26 cellular contexts compared by ENCODE assay signal in the genomic region with DNA sequence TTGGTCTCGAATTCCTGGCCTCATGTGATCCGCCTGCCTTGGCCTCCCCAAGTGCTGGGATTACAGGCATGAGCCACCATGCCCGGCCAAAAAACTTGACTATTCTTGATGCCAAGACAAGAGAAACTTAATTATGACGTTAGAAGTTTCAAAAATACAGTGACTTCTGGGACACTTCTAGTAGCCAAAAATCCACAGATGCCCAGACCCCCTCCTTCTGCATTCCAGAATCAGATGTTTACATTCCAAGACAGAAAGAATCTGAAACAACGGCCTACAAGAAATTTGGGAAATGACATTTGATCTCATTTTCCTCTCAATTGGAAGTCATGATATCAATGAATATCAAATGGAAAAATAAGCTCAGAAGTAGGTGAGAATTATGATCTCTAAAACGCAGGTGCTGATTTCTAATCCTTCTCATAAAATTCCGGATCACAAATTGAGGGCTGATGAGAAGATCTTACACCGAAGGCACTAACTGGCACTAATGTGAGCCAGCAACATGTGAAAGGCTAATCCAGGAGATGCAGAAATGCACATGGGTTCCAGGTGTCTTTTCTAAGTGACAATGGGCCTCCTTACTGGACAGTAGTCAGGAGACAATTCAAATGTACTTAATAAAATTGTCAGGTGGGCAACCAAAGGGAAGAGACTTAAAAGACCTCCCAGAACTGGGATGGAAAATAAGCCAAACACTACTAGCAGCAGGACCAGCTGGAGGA. TPM values are rescaled to one million over a fixed set of nuclear protein-coding genes. Genes with fewer than 3 reads are reported as not detected.
DNase-seq lines count a peak whose midpoint lies in the region; ATAC-seq, FAIRE-seq and TF ChIP-seq lines count a peak whose summit lies in the region.
"Had no signal": no experiment of that assay in that cellular context is flagged by ENCODE, and none has a peak within 500 bp of the region (broad histone marks: within the 10 kb centered on the region; RNA-seq: fewer than 3 reads in every experiment).

No MANE protein-coding gene starts in this region.

- H3K36me3 ChIP-seq in breast epithelium: no peaks in the 10 kb centered on the region
- H3K36me3 ChIP-seq in K562 (ENCODE audit: control insufficient read depth, insufficient read depth, low read length): no peaks in the 10 kb centered on the region

- DNase-seq in breast epithelium (ENCODE audit: low spot score in 2 of 2) (no peak), MCF 10A (ENCODE audit: unreplicated experiment) (no peak), K562 (ENCODE audit: extremely low read depth in 1 of 4, low spot score in 3 of 4) (no peak), memory B cell (ENCODE audit: low spot score in 2 of 2) (no peak), NCI-H146 (lab: John Stamatoyannopoulos, UW) (no peak), NCI-H2171 (lab: John Stamatoyannopoulos, UW) (no peak), NCI-H748 (lab: John Stamatoyannopoulos, UW; ENCODE audit: unreplicated experiment) (no peak)
- DNase-seq in stimulated activated naive CD4-positive, alpha-beta T cell treated with Interleukin-2 at 50 U/mL for 16 hours (lab: John Stamatoyannopoulos, UW): no peak
- DNase-seq: activated CD4-positive, alpha-beta T cell treated with anti-CD3 and anti-CD28 coated beads, Interleukin-2, amount 10 ng/mL, durations not matched to agents 7 days and 5 days; activated CD8-positive, alpha-beta memory T cell treated with anti-CD3 and anti-CD28 coated beads, Interleukin-2, amount 50 U/mL, for 48 hours; activated gamma-delta T cell treated with Interleukin-2 at 50 U/mL for 16 hours; anterior cingulate cortex; DMS153; effector CD8-positive, alpha-beta T cell; islet precursor cell; KG1; NCI-H1105 treated with DMSO at 0.1 percent for 48 hours; NCI-H526 treated with DMSO at 0.1 percent for 48 hours; nephron progenitor cell; SHP77; T-cell had no signal

- POLR2A ChIA-PET in MCF 10A (lab: Yijun Ruan, JAX) (interaction anchor here (0.5 to 1.4 kb wide), 6 partner anchors 21 to 306 kb away, joined by 3 to 6 read pairs (median 4); no protein-coding TSS in a partner anchor), K562 (lab: Yijun Ruan, JAX) (interaction anchor here (0.6 to 2.0 kb wide), 3 partner anchors 9 to 677 kb away, joined by 3 to 9 read pairs (median 4); no protein-coding TSS in a partner anchor)

- H3K27me3 ChIP-seq in breast epithelium: no peaks in the 10 kb centered on the region
- H3K27me3 ChIP-seq in K562 (ENCODE audit: control insufficient read depth in 2 of 2, insufficient read depth in 2 of 2, low read length in 2 of 2): no peaks in the 10 kb centered on the region
- H3K27me3 ChIP-seq: hepatocyte had no signal

- H3K4me3 ChIP-seq in breast epithelium (no peak overlapping the region), K562 (no peak overlapping the region)
- H3K4me3 ChIP-seq: hepatocyte, skin epidermis had no signal

- H4K20me1 ChIP-seq in K562 (replicated peaks; ENCODE audit: control insufficient read depth, insufficient read depth, low read length): no peaks in the 10 kb centered on the region

- H3K4me2 ChIP-seq in K562 (ENCODE audit: insufficient read depth, low read length): no peak overlapping the region
- H3K4me2 ChIP-seq: hepatocyte had no signal

- peak overlapping the region; percentile 25 to 46 for H3K27ac ChIP-seq in breast epithelium
- H3K27ac ChIP-seq in K562 (ENCODE audit: extremely low read depth, low read depth, low read length): no peak overlapping the region
- H3K27ac ChIP-seq: hepatocyte, HL-60, skin epidermis had no signal

- CTCF ChIA-PET in MCF 10A (lab: Yijun Ruan, JAX): interaction anchor here (0.6 to 1.4 kb wide), 6 partner anchors 12 to 1392 kb away, joined by 3 to 6 read pairs (median 4); no protein-coding TSS in a partner anchor
- CTCF ChIA-PET in K562 (lab: Yijun Ruan, JAX; ENCODE audit: low intra/inter-chr PET ratio): no interaction called here

- TF ChIP-seq CTCF in breast epithelium (IDR thresholded peaks at IDR 0.05): no peak
- no peak for TF ChIP-seq CTCF in MCF 10A (IDR thresholded peaks at IDR 0.05; ENCODE audit: unreplicated experiment)
- no peak for TF ChIP-seq CTCF in K562 (IDR thresholded peaks at IDR 0.05 in 2 of 3, conservative IDR thresholded peaks at IDR 0.05 in 1 of 3; ENCODE audit: insufficient read depth in 2 of 3, low read depth in 1 of 3, low read length in 3 of 3)

- intact Hi-C loops in breast epithelium (cut with DNase I; ENCODE audit: low total_unique reads): no loop called here
- intact Hi-C loops in MCF 10A (cut with micrococcal nuclease): loop anchor here (10.0 kb wide), 1 partner anchor 115 kb away; no protein-coding TSS in a partner anchor
- intact Hi-C loops in K562 (cut with micrococcal nuclease): no loop called here

- H3K9me1 ChIP-seq in K562 (ENCODE audit: control insufficient read depth, insufficient read depth, low read length): no peaks in the 10 kb centered on the region

- H3K79me2 ChIP-seq in K562 (ENCODE audit: control insufficient read depth, insufficient read depth, low read length): no peaks in the 10 kb centered on the region

- no peak for TF ChIP-seq RAD21 in K562 (CRISPR knock-in tag; conservative IDR thresholded peaks at IDR 0.05 in 1 of 2, IDR thresholded peaks at IDR 0.05 in 1 of 2)

- WGBS in K562 (ENCODE audit: insufficient coverage, low coverage, missing lambda C conversion rate): 39% methylated on average over 8 of the region's 8 CpGs

- H3K4me1 ChIP-seq in breast epithelium: no peaks in the 10 kb centered on the region
- peaks cover 3 to 6% of the 10 kb centered on the region in 2 experiments; a peak in 4 of 5 replicates for H3K4me1 ChIP-seq in K562 (replicated peaks in 1 of 2; ENCODE audit: control insufficient read depth in 2 of 2, insufficient read depth in 2 of 2, low read length in 2 of 2)

- in situ Hi-C loops in K562 (cut with MboI): no loop called here

- ATAC-seq in K562 (no peak), memory B cell (ENCODE audit: low read depth) (no peak)
- ATAC-seq: T-cell had no signal

- no peak overlapping the region for H3K27ac Mint-ChIP-seq in MCF 10A (ENCODE audit: low read depth, unreplicated experiment)
- H3K27ac Mint-ChIP-seq in memory B cell: peak overlapping the region; percentile 97
- H3K27ac Mint-ChIP-seq: nephron progenitor cell had no signal

- H3K27me3 Mint-ChIP-seq in MCF 10A (ENCODE audit: insufficient read depth, unreplicated experiment) (no peaks in the 10 kb centered on the region), memory B cell (no peaks in the 10 kb centered on the region)
- H3K27me3 Mint-ChIP-seq: activated CD4-positive, alpha-beta T cell treated with anti-CD3 and anti-CD28 coated beads, Interleukin-2, amount 10 ng/mL, durations not matched to agents 7 days and 5 days; T-cell had no signal

- BruUV-seq in MCF 10A (replicated peaks; lab: Mats Ljungman, UMichigan) (no TSS peak), K562 (replicated peaks; lab: Mats Ljungman, UMichigan) (no TSS peak)

- no peak overlapping the region for H2AFZ ChIP-seq in K562 (ENCODE audit: low read depth, low read length)
- H2AFZ ChIP-seq: hepatocyte had no signal

- FAIRE-seq in K562 (lab: Jason Lieb, UNC): no peak
- FAIRE-seq: A204.1, urothelium cell line had no signal

- no peak for TF ChIP-seq POLR2A in breast epithelium (IDR thresholded peaks at IDR 0.05)
- no peak for TF ChIP-seq POLR2A in K562 (conservative IDR thresholded peaks at IDR 0.05)

- H3K9me3 Mint-ChIP-seq in MCF 10A (ENCODE audit: unreplicated experiment) (no peaks in the 10 kb centered on the region), memory B cell (no peaks in the 10 kb centered on the region)
- H3K9me3 Mint-ChIP-seq: activated CD4-positive, alpha-beta T cell treated with anti-CD3 and anti-CD28 coated beads, Interleukin-2, amount 10 ng/mL, durations not matched to agents 7 days and 5 days; nephron progenitor cell; T-cell had no signal

- H3K9ac ChIP-seq in K562 (ENCODE audit: insufficient read depth in 1 of 2, low read depth in 2 of 2, low read length in 2 of 2): no peak overlapping the region

- peaks cover 29% of the 10 kb centered on the region for H3K36me3 Mint-ChIP-seq in MCF 10A (ENCODE audit: insufficient read depth, unreplicated experiment)
- peaks cover 18% of the 10 kb centered on the region for H3K36me3 Mint-ChIP-seq in memory B cell

- H3K4me3 Mint-ChIP-seq in MCF 10A (ENCODE audit: unreplicated experiment) (no peak overlapping the region), memory B cell (no peak overlapping the region)
- H3K4me3 Mint-ChIP-seq: activated CD4-positive, alpha-beta T cell treated with anti-CD3 and anti-CD28 coated beads, Interleukin-2, amount 10 ng/mL, durations not matched to agents 7 days and 5 days; nephron progenitor cell; T-cell had no signal

- H3K9me3 ChIP-seq in breast epithelium (no peaks in the 10 kb centered on the region), K562 (replicated peaks; ENCODE audit: control insufficient read depth, insufficient read depth, low read depth, low read length) (no peaks in the 10 kb centered on the region)

- H3K4me1 Mint-ChIP-seq in MCF 10A (ENCODE audit: insufficient read depth, unreplicated experiment) (peaks cover 24% of the 10 kb centered on the region), memory B cell (peaks cover 24% of the 10 kb centered on the region)

- TF ChIP-seq EP300 in K562 (IDR thresholded peaks at IDR 0.05; ENCODE audit: low read length): no peak

RNA-seq across cellular contexts. Expression of a gene that starts 5.5 kb away (rescaled TPM):
- total RNA-seq in breast epithelium: 10 to 100 TPM; 22.4 to 30.3 (median 23.9) TPM
- 33.6 and 44.8 TPM in 2 replicates for total RNA-seq in MCF 10A (2022)
- 9.7 and 12.5 TPM in 2 replicates for total RNA-seq in K562 (2011; cell fraction: chromatin; rRNA removed; ENCODE audit: low replicate concordance)
- 7.2 and 7.7 TPM in 2 replicates for total RNA-seq in K562 (2011; cell fraction: nucleolus; rRNA removed)
- total RNA-seq in K562 (2011; cell fraction: nucleoplasm; rRNA removed): 8.9 and 11.8 TPM in 2 replicates
- total RNA-seq in K562 (2014; rRNA removed): 6.9 and 7.7 TPM in 2 replicates
- 8.5 and 10.2 TPM in 2 replicates for total RNA-seq in K562 (2014; rRNA removed; fragmentation: Illumina TruSeq; extraction: Trizol)
- 9.9 and 11.5 TPM in 2 replicates for total RNA-seq in K562 (2015; rRNA removed; fragmentation: Illumina TruSeq; extraction: Trizol)
- 7.8 and 8.0 TPM in 2 replicates for total RNA-seq in K562 (2021)
- polyA plus RNA-seq in K562 (2011; rRNA removed): 9.9 and 17.6 TPM in 2 replicates
- polyA plus RNA-seq in K562 (2011; cell fraction: cytosol; rRNA removed): 11.0 and 14.5 TPM in 2 replicates
- polyA plus RNA-seq in K562 (2011; cell fraction: nucleus; rRNA removed): 7.4 and 13.4 TPM in 2 replicates
- polyA plus RNA-seq in K562 (2012): 11.1 and 11.3 TPM in 2 replicates
- polyA plus RNA-seq in K562 (2014; fragmentation: Illumina TruSeq; extraction: Trizol): 11.1 and 13.9 TPM in 2 replicates
- 1 to 10 TPM; 6.3 to 7.5 TPM for polyA plus RNA-seq in K562 (2014; fragmentation: Nextera tagmentation; extraction: Ambion mirVana)
- polyA plus RNA-seq in K562 (2014; rRNA removed): 7.2 and 10.8 TPM in 2 replicates
- polyA minus RNA-seq in K562 (2011; rRNA and poly(A)+ RNA removed): 6.1 and 11.9 TPM in 2 replicates
- 3.5 and 7.2 TPM in 2 replicates for polyA minus RNA-seq in K562 (2011; cell fraction: cytosol; rRNA and poly(A)+ RNA removed)
- polyA minus RNA-seq in K562 (2011; cell fraction: nucleus; rRNA and poly(A)+ RNA removed): 4.1 and 4.8 TPM in 2 replicates

RNA-seq across cellular contexts. Expression of a gene that starts 19.8 kb away (rescaled TPM):
- total RNA-seq in breast epithelium: 100 to 1,000 TPM in 1 of 3 donors, 10 to 100 TPM in 2; 80.6 to 188 (median 86.9) TPM
- 605 and 615 TPM in 2 replicates for total RNA-seq in MCF 10A (2022)
- total RNA-seq in K562 (2011; cell fraction: chromatin; rRNA removed; ENCODE audit: low replicate concordance): 27.6 and 204 TPM in 2 replicates
- 10.8 and 27.2 TPM in 2 replicates for total RNA-seq in K562 (2011; cell fraction: nucleolus; rRNA removed)
- 57.1 and 92.6 TPM in 2 replicates for total RNA-seq in K562 (2011; cell fraction: nucleoplasm; rRNA removed)
- total RNA-seq in K562 (2014; rRNA removed): 81.9 and 87.5 TPM in 2 replicates
- total RNA-seq in K562 (2014; rRNA removed; fragmentation: Illumina TruSeq; extraction: Trizol): 232 and 280 TPM in 2 replicates
- total RNA-seq in K562 (2015; rRNA removed; fragmentation: Illumina TruSeq; extraction: Trizol): 236 and 244 TPM in 2 replicates
- 201 and 216 TPM in 2 replicates for total RNA-seq in K562 (2021)
- polyA plus RNA-seq in K562 (2011; rRNA removed): 117 and 149 TPM in 2 replicates
- polyA plus RNA-seq in K562 (2011; cell fraction: cytosol; rRNA removed): 32.1 and 83.7 TPM in 2 replicates
- 19.9 and 37.5 TPM in 2 replicates for polyA plus RNA-seq in K562 (2011; cell fraction: nucleus; rRNA removed)
- 80.3 and 120 TPM in 2 replicates for polyA plus RNA-seq in K562 (2012)
- 167 and 177 TPM in 2 replicates for polyA plus RNA-seq in K562 (2014; fragmentation: Illumina TruSeq; extraction: Trizol)
- polyA plus RNA-seq in K562 (2014; fragmentation: Nextera tagmentation; extraction: Ambion mirVana): 10 to 100 TPM; 66.7 to 83.4 TPM
- polyA plus RNA-seq in K562 (2014; rRNA removed): 94.4 and 95.1 TPM in 2 replicates
- polyA minus RNA-seq in K562 (2011; rRNA and poly(A)+ RNA removed): 303 and 322 TPM in 2 replicates
- polyA minus RNA-seq in K562 (2011; cell fraction: cytosol; rRNA and poly(A)+ RNA removed): 85.8 and 115 TPM in 2 replicates
- 23.7 and 70.9 TPM in 2 replicates for polyA minus RNA-seq in K562 (2011; cell fraction: nucleus; rRNA and poly(A)+ RNA removed)

RNA-seq across cellular contexts. Expression of a gene that starts 43.2 kb away (rescaled TPM):
- total RNA-seq in breast epithelium (10 to 100 TPM; 13.9 to 18.0 (median 16.8) TPM), MCF 10A (2022) (48.8 and 49.7 TPM in 2 replicates), K562 (2014; rRNA removed) (6.8 and 7.7 TPM in 2 replicates), K562 (2014; rRNA removed; fragmentation: Illumina TruSeq; extraction: Trizol) (13.4 and 13.5 TPM in 2 replicates), K562 (2015; rRNA removed; fragmentation: Illumina TruSeq; extraction: Trizol) (8.0 and 8.4 TPM in 2 replicates), K562 (2021) (17.2 and 20.5 TPM in 2 replicates)
- 37.1 and 52.9 TPM in 2 replicates for total RNA-seq in K562 (2011; cell fraction: chromatin; rRNA removed; ENCODE audit: low replicate concordance)
- 32.9 and 38.7 TPM in 2 replicates for total RNA-seq in K562 (2011; cell fraction: nucleolus; rRNA removed)
- total RNA-seq in K562 (2011; cell fraction: nucleoplasm; rRNA removed): 41.1 and 61.4 TPM in 2 replicates
- polyA plus RNA-seq in K562 (2011; rRNA removed) (23.2 and 29.3 TPM in 2 replicates), K562 (2014; fragmentation: Illumina TruSeq; extraction: Trizol) (21.0 and 26.8 TPM in 2 replicates), K562 (2014; fragmentation: Nextera tagmentation; extraction: Ambion mirVana) (1 to 10 TPM; 4.1 to 5.5 TPM), K562 (2014; rRNA removed) (11.4 and 12.2 TPM in 2 replicates)
- 21.8 and 23.3 TPM in 2 replicates for polyA plus RNA-seq in K562 (2011; cell fraction: cytosol; rRNA removed)
- 32.7 and 46.6 TPM in 2 replicates for polyA plus RNA-seq in K562 (2011; cell fraction: nucleus; rRNA removed)
- polyA plus RNA-seq in K562 (2012): 10.0 and 11.9 TPM in 2 replicates
- 15.4 and 21.7 TPM in 2 replicates for polyA minus RNA-seq in K562 (2011; rRNA and poly(A)+ RNA removed)
- 8.3 and 13.1 TPM in 2 replicates for polyA minus RNA-seq in K562 (2011; cell fraction: cytosol; rRNA and poly(A)+ RNA removed)
- 9.1 and 9.7 TPM in 2 replicates for polyA minus RNA-seq in K562 (2011; cell fraction: nucleus; rRNA and poly(A)+ RNA removed)
